29 cellular contexts compared by ENCODE assay signal in the genomic region with DNA sequence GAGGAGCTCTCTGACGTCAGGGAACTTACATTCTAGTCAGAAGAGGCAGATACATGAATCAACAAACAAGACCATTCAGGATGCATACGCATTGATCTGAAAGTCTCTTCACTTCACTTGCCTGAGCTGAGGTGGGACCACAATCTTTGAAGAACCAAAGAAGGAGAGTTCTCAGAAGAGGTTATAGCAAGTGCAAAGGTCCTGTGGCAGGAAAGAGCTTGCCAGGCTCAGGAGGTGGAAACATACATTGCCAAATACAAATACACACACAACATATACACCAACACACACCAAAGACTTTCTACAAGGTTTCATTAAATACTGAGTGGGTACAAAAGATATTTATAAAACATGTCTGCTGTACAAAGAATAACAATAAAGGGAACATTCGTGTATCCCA.
"Had no signal": no experiment of that assay in that cellular context is flagged by ENCODE, and none has a peak within 500 bp of the region (broad histone marks: within the 10 kb centered on the region; RNA-seq: fewer than 3 reads in every experiment).

No MANE protein-coding gene starts in this region.

- H3K27ac Mint-ChIP-seq: dendritic cell treated with granulocyte-macrophage colony-stimulating factor and Interleukin-4, amounts not matched to agents 40 ng/mL and 50 ng/mL, for 4 days; effector memory CD8-positive, alpha-beta T cell; endodermal cell had no signal

- DNase-seq: colonic mucosa; cortex of kidney; dermis blood vessel endothelial cell; dorsolateral prefrontal cortex; effector CD4-positive, alpha-beta T cell; effector CD8-positive, alpha-beta T cell; effector memory CD4-positive, alpha-beta T cell; effector memory CD8-positive, alpha-beta T cell; endodermal cell; erythroblast; esophagus squamous epithelium; foreskin fibroblast; foreskin keratinocyte; foreskin melanocyte; gastrocnemius medialis; glutamatergic neuron; head of caudate nucleus; heart left ventricle; heart right ventricle had no signal

- H3K4me1 ChIP-seq: colonic mucosa, esophagus muscularis mucosa, esophagus squamous epithelium, foreskin keratinocyte, gastrocnemius medialis, gastroesophageal sphincter, heart left ventricle, heart right ventricle had no signal

- H3K27me3 ChIP-seq: colonic mucosa, gastrocnemius medialis, heart left ventricle had no signal

- H3K4me3 Mint-ChIP-seq: dendritic cell treated with granulocyte-macrophage colony-stimulating factor and Interleukin-4, amounts not matched to agents 40 ng/mL and 50 ng/mL, for 4 days; effector memory CD8-positive, alpha-beta T cell; endodermal cell had no signal

- H3K9me3 Mint-ChIP-seq: effector memory CD8-positive, alpha-beta T cell had no signal

- ATAC-seq: effector memory CD8-positive, alpha-beta T cell; esophagus mucosa; foreskin keratinocyte; gastrocnemius medialis; gastroesophageal sphincter; heart left ventricle; heart right ventricle had no signal

- FAIRE-seq: colon, endometrium, endothelial cell of umbilical vein, frontal cortex had no signal

- H3K4me3 ChIP-seq: colonic mucosa, coronary artery, dorsolateral prefrontal cortex, esophagus muscularis mucosa, esophagus squamous epithelium, gastrocnemius medialis, gastroesophageal sphincter, heart left ventricle, heart right ventricle had no signal

- H3K27ac ChIP-seq: colonic mucosa, coronary artery, dorsolateral prefrontal cortex, epithelial cell of prostate, esophagus muscularis mucosa, esophagus squamous epithelium, foreskin keratinocyte, gastrocnemius medialis, gastroesophageal sphincter, heart left ventricle, heart right ventricle had no signal

- H3K36me3 ChIP-seq: colonic mucosa, esophagus muscularis mucosa, esophagus squamous epithelium, gastrocnemius medialis, gastroesophageal sphincter, heart left ventricle, heart right ventricle had no signal

- H3K27me3 Mint-ChIP-seq: dendritic cell treated with granulocyte-macrophage colony-stimulating factor and Interleukin-4, amounts not matched to agents 40 ng/mL and 50 ng/mL, for 4 days had no signal

- H3K9me3 ChIP-seq: colonic mucosa, esophagus squamous epithelium, gastrocnemius medialis had no signal
